Comparison of ENCODE assay signal across 8 cellular contexts in the genomic region with DNA sequence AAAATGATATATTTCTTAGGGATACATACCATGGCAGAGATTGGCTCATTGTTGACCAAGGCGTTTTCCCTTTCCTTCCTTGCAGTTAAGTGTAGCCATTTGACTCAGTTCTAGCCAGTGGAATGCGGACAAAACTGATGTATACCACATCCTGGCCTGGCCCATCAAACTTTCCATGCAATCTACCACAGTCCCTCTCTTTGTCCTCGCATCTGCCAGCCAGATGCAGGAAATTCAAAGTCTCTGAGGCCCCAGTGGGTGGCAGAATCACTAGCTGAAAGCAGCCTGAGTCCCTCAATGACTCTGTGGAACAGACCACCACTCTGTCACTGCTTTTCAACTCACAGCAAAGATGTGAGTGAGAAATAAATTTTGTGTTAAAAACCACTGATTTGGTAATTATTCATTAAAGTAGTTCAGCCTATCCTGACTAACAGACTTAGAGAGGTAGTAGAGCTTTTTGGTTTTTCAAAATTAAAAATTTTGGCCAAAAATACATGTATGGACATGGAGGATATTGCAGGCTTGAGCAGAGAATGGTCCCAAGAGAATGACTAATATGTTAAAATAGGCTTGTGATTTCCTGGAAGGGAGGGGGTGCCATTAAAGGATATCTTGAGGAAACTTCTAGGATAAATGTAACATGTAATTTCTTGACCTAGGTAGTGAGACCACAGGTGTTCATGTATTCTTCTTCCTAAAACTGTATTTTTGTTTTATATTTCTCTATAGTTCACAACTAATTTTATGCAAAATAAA. TPM values are rescaled to one million over a fixed set of nuclear protein-coding genes. Genes with fewer than 3 reads are reported as not detected.
DNase-seq lines count a peak whose midpoint lies in the region; TF ChIP-seq lines count a peak whose summit lies in the region.

No MANE protein-coding gene starts in this region.

- peak; percentile 65 for DNase-seq in activated effector memory CD4-positive, alpha-beta T cell treated with anti-CD3 and anti-CD28 coated beads, Interleukin-2, amount 50 U/mL, for 16 hours
- DNase-seq in activated effector memory CD4-positive, alpha-beta T cell treated with Interleukin-2 at 50 U/mL for 16 hours, result no peak
- DNase-seq in HS-5 (ENCODE audit: low read depth) (peak; percentile 91), chondrocyte (ENCODE audit: low spot score) (no peak), Caco-2 (no peak), NCI-H2107 treated with DMSO at 0.1 percent for 48 hours (lab: John Stamatoyannopoulos, UW; ENCODE audit: unreplicated experiment) (no peak), colonic mucosa (no peak)
- DNase-seq in stimulated activated CD8-positive, alpha-beta memory T cell treated with anti-CD3 and anti-CD28 coated beads, Interleukin-7, amount 100 ng/mL, for 48 hours (ENCODE audit: extremely low read depth in 1 of 2, low read depth in 1 of 2), result peak; percentile 16 to 50

- H3K4me3 ChIP-seq in Caco-2 (ENCODE audit: low read depth, low read length), result no peak overlapping the region
- H3K4me3 ChIP-seq in colonic mucosa, result no peak overlapping the region

- no peak overlapping the region for H3K27ac ChIP-seq in colonic mucosa

- H3K9me3 Mint-ChIP-seq in chondrocyte (ENCODE audit: low read depth) (no peaks in the 10 kb centered on the region), Caco-2 (ENCODE audit: unreplicated experiment) (no peaks in the 10 kb centered on the region)

- POLR2A ChIA-PET in Caco-2 (lab: Charles Lee), result no interaction called here

- H3K4me3 Mint-ChIP-seq in chondrocyte (ENCODE audit: unreplicated experiment) (no peak overlapping the region), Caco-2 (ENCODE audit: unreplicated experiment) (no peak overlapping the region)

- intact Hi-C loops in Caco-2 (cut with micrococcal nuclease; ENCODE audit: unreplicated experiment), result no loop called here
- intact Hi-C loops in colonic mucosa (cut with DNase I), result no loop called here

- H3K36me3 ChIP-seq in Caco-2 (ENCODE audit: control insufficient read depth, insufficient read depth, low read length), result no peaks in the 10 kb centered on the region
- no peaks in the 10 kb centered on the region for H3K36me3 ChIP-seq in colonic mucosa

- no TSS peak for BruUV-seq in Caco-2 (replicated peaks; lab: Mats Ljungman, UMichigan)

- peak overlapping the region; percentile 58 for H3K27ac Mint-ChIP-seq in chondrocyte (ENCODE audit: unreplicated experiment)
- no peak overlapping the region for H3K27ac Mint-ChIP-seq in Caco-2 (ENCODE audit: unreplicated experiment)

- H3K27me3 ChIP-seq in Caco-2 (replicated peaks; ENCODE audit: control insufficient read depth, insufficient read depth, low read length) (no peaks in the 10 kb centered on the region), colonic mucosa (no peaks in the 10 kb centered on the region)

- H3K4me1 Mint-ChIP-seq in chondrocyte (ENCODE audit: low read depth) (peaks cover 29% of the 10 kb centered on the region), Caco-2 (ENCODE audit: low read depth, unreplicated experiment) (no peaks in the 10 kb centered on the region)

- CTCF ChIA-PET in Caco-2 (lab: Charles Lee), result no interaction called here

- H3K4me1 ChIP-seq in Caco-2, result no peaks in the 10 kb centered on the region
- H3K4me1 ChIP-seq in colonic mucosa, result no peaks in the 10 kb centered on the region

- H3K9me3 ChIP-seq in Caco-2 (no peaks in the 10 kb centered on the region), colonic mucosa (no peaks in the 10 kb centered on the region)

- H3K27me3 Mint-ChIP-seq in chondrocyte (ENCODE audit: low read depth) (no peaks in the 10 kb centered on the region), Caco-2 (ENCODE audit: insufficient read depth, unreplicated experiment) (no peaks in the 10 kb centered on the region)

- TF ChIP-seq CTCF in chondrocyte (IDR thresholded peaks at IDR 0.05) (peak; percentile 18), Caco-2 (IDR thresholded peaks at IDR 0.05; ENCODE audit: insufficient read depth in 1 of 2, low read depth in 1 of 2, low read length in 1 of 2, severe bottlenecking in 1 of 2, unreplicated experiment in 1 of 2) (no peak), colonic mucosa (IDR thresholded peaks at IDR 0.05) (no peak)

- peaks cover 10% of the 10 kb centered on the region for H3K36me3 Mint-ChIP-seq in chondrocyte (ENCODE audit: low read depth)
- H3K36me3 Mint-ChIP-seq in Caco-2 (ENCODE audit: insufficient read depth, unreplicated experiment), result peaks cover 39% of the 10 kb centered on the region

- no peak overlapping the region for H3K9ac ChIP-seq in colonic mucosa (ENCODE audit: low read depth in 2 of 2, low read length in 2 of 2)

RNA-seq across cellular contexts. Expression of a gene that starts 10.9 kb away (rescaled TPM):
- total RNA-seq in chondrocyte (46.3 to 50.7 TPM (median 49.0 TPM) in 3 replicates), Caco-2 (2022) (37.8 and 47.1 TPM in 2 replicates), colonic mucosa (100 to 1,000 TPM in 1 of 2 donors, 10 to 100 TPM in 1; 87.0 to 120 TPM)

Comparison
In these comparisons a context has a peak if more than half of its experiments do, and no peak if none do; other contexts are left out.
1. DNase-seq: peak in activated effector memory CD4-positive, alpha-beta T cell treated with anti-CD3 and anti-CD28 coated beads, Interleukin-2, amount 50 U/mL, for 16 hours (single experiment), HS-5 (single experiment) and stimulated activated CD8-positive, alpha-beta memory T cell treated with anti-CD3 and anti-CD28 coated beads, Interleukin-7, amount 100 ng/mL, for 48 hours (2 of 2); none in activated effector memory CD4-positive, alpha-beta T cell treated with Interleukin-2 at 50 U/mL for 16 hours (single experiment), chondrocyte (single experiment), Caco-2 (0 of 2), NCI-H2107 treated with DMSO at 0.1 percent for 48 hours (single experiment) and colonic mucosa (single experiment).